29 cellular contexts compared by ENCODE assay signal in genomic region chr5:130978475-130978874, GRCh38.
A peak's percentile ranks its signal among the peaks of the same experiment; 100 is the strongest.
DNase-seq lines count a peak whose midpoint lies in the region; ATAC-seq and TF ChIP-seq lines count a peak whose summit lies in the region.
"Had no signal": no experiment of that assay in that cellular context is flagged by ENCODE, and none has a peak within 500 bp of the region (broad histone marks: within the 10 kb centered on the region; RNA-seq: fewer than 3 reads in every experiment).

No MANE protein-coding gene starts in this region.

- no peaks in the 10 kb centered on the region for H3K4me1 ChIP-seq in tibial artery
- H3K4me1 ChIP-seq: colonic mucosa, suprapubic skin had no signal

- no peaks in the 10 kb centered on the region for H3K36me3 ChIP-seq in tibial artery
- H3K36me3 ChIP-seq: cardiac muscle cell, colonic mucosa, suprapubic skin had no signal

- H3K4me3 ChIP-seq in AG04449 (ENCODE audit: low read depth, low read length): no peak overlapping the region
- H3K4me3 ChIP-seq in cardiac fibroblast (replicated peaks in 1 of 2; ENCODE audit: low read depth in 2 of 2, low read length in 2 of 2): no peak overlapping the region
- H3K4me3 ChIP-seq in fibroblast of villous mesenchyme (ENCODE audit: low read depth, low read length): no peak overlapping the region
- H3K4me3 ChIP-seq in tibial artery: no peak overlapping the region
- H3K4me3 ChIP-seq: cardiac muscle cell, colonic mucosa, suprapubic skin had no signal

- no peak for TF ChIP-seq CTCF in AG04449 (IDR thresholded peaks at IDR 0.05; ENCODE audit: insufficient read depth, low read length, missing control alignments)
- TF ChIP-seq CTCF in cardiac fibroblast (IDR thresholded peaks at IDR 0.05; ENCODE audit: low read depth, low read length): no peak
- no peak for TF ChIP-seq CTCF in fibroblast of villous mesenchyme (IDR thresholded peaks at IDR 0.05; ENCODE audit: insufficient read depth, low read depth, low read length)
- no peak for TF ChIP-seq CTCF in tibial artery (IDR thresholded peaks at IDR 0.05)
- no peak for TF ChIP-seq CTCF in GM10248 (IDR thresholded peaks at IDR 0.05; ENCODE audit: control extremely low read depth, extremely low read depth, low read depth, missing control alignments)

- CTCF ChIA-PET in AG04449 (lab: Yijun Ruan, JAX): interaction anchor here (0.6 kb wide), 1 partner anchor 10 kb away, joined by 3 read pairs; no protein-coding TSS in a partner anchor
- CTCF ChIA-PET in GM10248 (lab: Yijun Ruan, JAX): no interaction called here

- no peaks in the 10 kb centered on the region for H3K9me3 ChIP-seq in tibial artery
- H3K9me3 ChIP-seq: colonic mucosa, suprapubic skin had no signal

- no peak for ATAC-seq in HG03460 (IDR thresholded peaks at IDR 0.05; ENCODE audit: unreplicated experiment)
- ATAC-seq: activated CD4-positive, alpha-beta T cell treated with anti-CD3 and anti-CD28 coated beads for 36 hours; activated CD8-positive, alpha-beta T cell treated with anti-CD3 and anti-CD28 coated beads, Interleukin-2, amount 10 ng/mL, durations not matched to agents 7 days and 5 days; activated T-helper 17 cell treated with anti-CD3 and anti-CD28 coated beads, Interleukin-2, amount 50 U/mL, for 72 hours; effector memory CD8-positive, alpha-beta T cell; left lobe of liver; Panc1 had no signal

- intact Hi-C loops in tibial artery (cut with DNase I; ENCODE audit: low total_unique reads): no loop called here

- DNase-seq in AG04449 (ENCODE audit: low read depth, low spot score): peak; percentile 17
- DNase-seq in LHCN-M2 (ENCODE audit: low read depth): peak; percentile 22
- peak; percentile 11 to 20 for DNase-seq in cardiac fibroblast (ENCODE audit: low read depth in 2 of 2)
- peak; percentile 17 for DNase-seq in fibroblast of villous mesenchyme (ENCODE audit: low read depth)
- DNase-seq in tibial artery: no peak
- DNase-seq in NCI-H146 (lab: John Stamatoyannopoulos, UW): no peak
- no peak for DNase-seq in GM10248 (ENCODE audit: extremely low spot score)
- DNase-seq: 8988T; activated CD4-positive, alpha-beta T cell treated with anti-CD3 and anti-CD28 coated beads for 36 hours; activated CD8-positive, alpha-beta T cell treated with anti-CD3 and anti-CD28 coated beads, Interleukin-2, amount 10 ng/mL, durations not matched to agents 7 days and 5 days; activated naive CD4-positive, alpha-beta T cell treated with anti-CD3 and anti-CD28 coated beads, Interleukin-2, amount 50 U/mL, for 16 hours; amygdala; CD8-positive, alpha-beta memory T cell; colonic mucosa; effector memory CD8-positive, alpha-beta T cell; erythroblast; immature natural killer cell; NCI-H1417 treated with DMSO at 0.1 percent for 48 hours; NCI-H345; stimulated activated naive CD4-positive, alpha-beta T cell; T-helper 9 cell had no signal

- POLR2A ChIA-PET in AG04449 (lab: Yijun Ruan, JAX): no interaction called here
- POLR2A ChIA-PET in GM10248 (lab: Yijun Ruan, JAX): no interaction called here

- no peak overlapping the region for H3K27ac ChIP-seq in tibial artery
- H3K27ac ChIP-seq: cardiac muscle cell, colonic mucosa, KMS-11, suprapubic skin, VCaP had no signal

- no peaks in the 10 kb centered on the region for H3K27me3 ChIP-seq in tibial artery
- H3K27me3 ChIP-seq: cardiac muscle cell, colonic mucosa, suprapubic skin had no signal

Comparison
In these comparisons a context has a peak if more than half of its experiments do, and no peak if none do; other contexts are left out.
1. DNase-seq: peak in AG04449 (single experiment), LHCN-M2 (single experiment), cardiac fibroblast (2 of 2) and fibroblast of villous mesenchyme (single experiment); none in tibial artery (0 of 2), NCI-H146 (single experiment) and GM10248 (single experiment).